In genomic region chr18:46152808-46153617, GRCh38 we compare ENCODE assay signal across 10 cellular contexts. TPM values are rescaled to one million over a fixed set of nuclear protein-coding genes. Genes with fewer than 3 reads are reported as not detected.
DNase-seq lines count a peak whose midpoint lies in the region; ATAC-seq and TF ChIP-seq lines count a peak whose summit lies in the region.
"Had no signal": no experiment of that assay in that cellular context is flagged by ENCODE, and none has a peak within 500 bp of the region (broad histone marks: within the 10 kb centered on the region; RNA-seq: fewer than 3 reads in every experiment).

No MANE protein-coding gene starts in this region.

- H3K4me1 ChIP-seq in ectodermal cell (ENCODE audit: control insufficient read depth, insufficient read depth, low read length) (peaks cover 23% of the 10 kb centered on the region), osteoblast (ENCODE audit: insufficient read depth, low read length) (peaks cover 34% of the 10 kb centered on the region), Peyer's patch (no peaks in the 10 kb centered on the region)

- no peaks in the 10 kb centered on the region for H4K20me1 ChIP-seq in osteoblast (ENCODE audit: insufficient read depth, low read length)

- H3K4me3 ChIP-seq in ectodermal cell (ENCODE audit: insufficient read depth, low read depth, low read length) (peak overlapping the region; percentile 4), osteoblast (ENCODE audit: insufficient read depth, low read length) (peak overlapping the region; percentile 44), Peyer's patch (no peak overlapping the region)
- H3K4me3 ChIP-seq: ovary had no signal

- H3K4me2 ChIP-seq in osteoblast (ENCODE audit: insufficient read depth, low read length) = peak overlapping the region; percentile 69

- no peaks in the 10 kb centered on the region for H3K27me3 ChIP-seq in ectodermal cell (ENCODE audit: control insufficient read depth, insufficient read depth, low read length, poor library complexity, severe bottlenecking)
- H3K27me3 ChIP-seq in osteoblast (ENCODE audit: insufficient read depth, low read length) = no peaks in the 10 kb centered on the region
- H3K27me3 ChIP-seq in Peyer's patch = no peaks in the 10 kb centered on the region
- H3K27me3 ChIP-seq: ovary had no signal

- 28% methylated on average over 8 of the region's 8 CpGs for WGBS in ectodermal cell, 2 experiments

- no peaks in the 10 kb centered on the region for H3K79me2 ChIP-seq in osteoblast (ENCODE audit: insufficient read depth, low read length)

- TF ChIP-seq POLR2A in Peyer's patch (IDR thresholded peaks at IDR 0.05) = no peak

- in situ Hi-C loops in GM13977 (cut with MboI; ENCODE audit: low pct_unique_long_range_greater_than_20kb, low sequenced_read_pairs, unreplicated experiment) = loop anchor here (10.0 kb wide), 1 partner anchor 512 kb away; no protein-coding TSS in a partner anchor

- H3K27ac ChIP-seq in ectodermal cell (ENCODE audit: insufficient read depth, low read depth, low read length, poor library complexity, severe bottlenecking) (peak overlapping the region; percentile 8), osteoblast (ENCODE audit: low read depth, low read length) (peak overlapping the region; percentile 28), Peyer's patch (no peak overlapping the region)
- H3K27ac ChIP-seq: ovary had no signal

- DNase-seq in ELF-1 (ENCODE audit: low read depth, low spot score) = peak; percentile 69
- DNase-seq in NCI-H226 = peak; percentile 43
- DNase-seq in osteoblast (ENCODE audit: insufficient read length, low spot score, missing footprints) = no peak
- no peak for DNase-seq in GM13977 (ENCODE audit: low spot score)
- DNase-seq in Peyer's patch = no peak
- DNase-seq: activated CD8-positive, alpha-beta memory T cell treated with anti-CD3 and anti-CD28 coated beads, Interleukin-2, amount 50 U/mL, for 48 hours; ovary had no signal

- no peak for TF ChIP-seq CTCF in osteoblast (IDR thresholded peaks at IDR 0.05; ENCODE audit: extremely low read depth, low read depth, low read length)
- TF ChIP-seq CTCF in GM13977 (IDR thresholded peaks at IDR 0.05; ENCODE audit: extremely low read depth, insufficient read depth, missing control alignments) = no peak
- no peak for TF ChIP-seq CTCF in Peyer's patch (IDR thresholded peaks at IDR 0.05)

- no peaks in the 10 kb centered on the region for H3K9me3 ChIP-seq in ectodermal cell (ENCODE audit: control insufficient read depth, low read length)
- no peaks in the 10 kb centered on the region for H3K9me3 ChIP-seq in osteoblast (ENCODE audit: low read depth, low read length)
- H3K9me3 ChIP-seq in Peyer's patch = no peaks in the 10 kb centered on the region
- H3K9me3 ChIP-seq: ovary had no signal

- no peak overlapping the region for H2AFZ ChIP-seq in osteoblast (ENCODE audit: low read length)

- ATAC-seq in GM18517 (IDR thresholded peaks at IDR 0.05; ENCODE audit: unreplicated experiment) = no peak
- ATAC-seq in HG02973 (IDR thresholded peaks at IDR 0.05; ENCODE audit: unreplicated experiment) = no peak

- no peaks in the 10 kb centered on the region for H3K36me3 ChIP-seq in ectodermal cell (ENCODE audit: control insufficient read depth, insufficient read depth, low read length)
- H3K36me3 ChIP-seq in osteoblast (ENCODE audit: insufficient read depth, low read length) = no peaks in the 10 kb centered on the region
- H3K36me3 ChIP-seq in Peyer's patch = no peaks in the 10 kb centered on the region
- H3K36me3 ChIP-seq: ovary had no signal

RNA-seq across cellular contexts. Expression of gene HAUS1, which starts 48.8 kb away (rescaled TPM):
- 127 TPM for polyA plus RNA-seq in ectodermal cell (2013, experiment 1 of 4)
- polyA plus RNA-seq in ectodermal cell (2013, experiment 2 of 4) = 107 TPM
- 116 TPM for polyA plus RNA-seq in ectodermal cell (2013, experiment 3 of 4)
- polyA plus RNA-seq in ectodermal cell (2013, experiment 4 of 4) = 128 TPM
- total RNA-seq in osteoblast (31.8 and 40.9 TPM in 2 replicates), Peyer's patch (10 to 100 TPM; 24.1 to 54.8 (median 37.3) TPM)

RNA-seq across cellular contexts. Expression of gene ATP5F1A, which starts 54.9 kb away (rescaled TPM):
- polyA plus RNA-seq in ectodermal cell (2013, experiment 1 of 4) = 766 TPM
- 748 TPM for polyA plus RNA-seq in ectodermal cell (2013, experiment 2 of 4)
- 645 TPM for polyA plus RNA-seq in ectodermal cell (2013, experiment 3 of 4)
- 711 TPM for polyA plus RNA-seq in ectodermal cell (2013, experiment 4 of 4)
- total RNA-seq in osteoblast (511 and 578 TPM in 2 replicates), Peyer's patch (100 to 1,000 TPM; 295 to 667 (median 443) TPM)

Comparison
In these comparisons a context has a peak if more than half of its experiments do, and no peak if none do; other contexts are left out.
1. DNase-seq: peak in ELF-1 (single experiment) and NCI-H226 (single experiment); none in osteoblast (single experiment), GM13977 (single experiment) and Peyer's patch (0 of 3).
2. H3K27ac ChIP-seq: peak in ectodermal cell (single experiment) and osteoblast (single experiment); none in Peyer's patch (0 of 4).
3. H3K4me3 ChIP-seq: peak in ectodermal cell (single experiment) and osteoblast (single experiment); none in Peyer's patch (0 of 4).